9 cellular contexts compared by ENCODE assay signal in genomic region chr9:127965953-127966352, GRCh38. TPM values are rescaled to one million over a fixed set of nuclear protein-coding genes. Genes with fewer than 3 reads are reported as not detected.
DNase-seq lines count a peak whose midpoint lies in the region; ATAC-seq and TF ChIP-seq lines count a peak whose summit lies in the region.
"Had no signal": no experiment of that assay in that cellular context is flagged by ENCODE, and none has a peak within 500 bp of the region (broad histone marks: within the 10 kb centered on the region; RNA-seq: fewer than 3 reads in every experiment).

No MANE protein-coding gene starts in this region.

- ATAC-seq in GM19463 (IDR thresholded peaks at IDR 0.05; ENCODE audit: unreplicated experiment): no peak

- peaks cover 59% of the 10 kb centered on the region for H3K4me1 ChIP-seq in mammary epithelial cell (ENCODE audit: insufficient read depth, low read length)
- H3K4me1 ChIP-seq in mesodermal cell (ENCODE audit: control insufficient read depth, insufficient read depth, low read length, poor library complexity, severe bottlenecking): peaks cover 65% of the 10 kb centered on the region
- H3K4me1 ChIP-seq in transverse colon: peaks cover 86 to 100% (median 97%) of the 10 kb centered on the region in 4 donors

- dilution Hi-C loops in mammary epithelial cell (cut with HindIII; ENCODE audit: low sequenced_read_pairs): no loop called here

- H3K27ac ChIP-seq in mammary epithelial cell (ENCODE audit: insufficient read depth, low read depth, low read length) (peak overlapping the region; percentile 69), mesodermal cell (ENCODE audit: low read depth, low read length, severe bottlenecking) (peak overlapping the region; percentile 88), transverse colon (peak overlapping the region; percentile 94 to 98 (median 98))
- H3K27ac ChIP-seq: KMS-11 had no signal

- 42% methylated on average over 3 of the region's 6 CpGs for WGBS in mammary epithelial cell (ENCODE audit: low coverage, missing lambda C conversion rate)
- WGBS in mesodermal cell (ENCODE audit: insufficient coverage in 2 of 2), 2 experiments: 89 to 93% methylated on average over 6 of the region's 6 CpGs
- 40% methylated on average over 6 of the region's 6 CpGs; no CpG with 5 or more reads in 1 of the 2 donors for WGBS in transverse colon (ENCODE audit: low coverage in 1 of 2), 2 donors

- H3K4me3 ChIP-seq in mammary epithelial cell (replicated peaks in 1 of 3; ENCODE audit: insufficient read depth in 1 of 3, low read depth in 2 of 3, low read length in 3 of 3) (peak overlapping the region in 1 of 3 experiments; percentile 11), mesodermal cell (ENCODE audit: extremely low read depth, insufficient read depth, low read length, poor library complexity, severe bottlenecking) (no peak overlapping the region), transverse colon (no peak overlapping the region)

- no peak for TF ChIP-seq POLR2A in transverse colon (IDR thresholded peaks at IDR 0.05)

- no TSS peak for BruUV-seq in mammary epithelial cell (replicated peaks; lab: Mats Ljungman, UMichigan)

- no peaks in the 10 kb centered on the region for H3K9me3 ChIP-seq in mammary epithelial cell (replicated peaks; ENCODE audit: insufficient read depth, low read length)
- H3K9me3 ChIP-seq in mesodermal cell (ENCODE audit: control insufficient read depth, low read length): no peaks in the 10 kb centered on the region
- H3K9me3 ChIP-seq in transverse colon: no peaks in the 10 kb centered on the region

- H3K79me2 ChIP-seq in mammary epithelial cell (ENCODE audit: insufficient read depth, low read length): peaks cover 66% of the 10 kb centered on the region

- peak overlapping the region; percentile 99 for H3K27ac Mint-ChIP-seq in activated naive CD4-positive, alpha-beta T cell treated with anti-CD3 and anti-CD28 coated beads for 36 hours

- peak overlapping the region; percentile 24 for H3K9ac ChIP-seq in mammary epithelial cell (ENCODE audit: insufficient read depth, low read length)
- H3K9ac ChIP-seq: KMS-11 had no signal

- no peak for DNase-seq in activated naive CD4-positive, alpha-beta T cell treated with anti-CD3 and anti-CD28 coated beads for 36 hours
- no peak for DNase-seq in activated naive CD4-positive, alpha-beta T cell treated with Interleukin-2 at 50 U/mL for 16 hours
- DNase-seq in mammary epithelial cell (no peak), transverse colon (no peak), SKM-1 (lab: John Stamatoyannopoulos, UW; ENCODE audit: unreplicated experiment) (no peak), COLO668 (lab: John Stamatoyannopoulos, UW; ENCODE audit: unreplicated experiment) (no peak)

- no peaks in the 10 kb centered on the region for H3K27me3 Mint-ChIP-seq in activated naive CD4-positive, alpha-beta T cell treated with anti-CD3 and anti-CD28 coated beads for 36 hours (ENCODE audit: low read depth)

- intact Hi-C loops in activated naive CD4-positive, alpha-beta T cell treated with anti-CD3 and anti-CD28 coated beads for 36 hours (cut with micrococcal nuclease): no loop called here
- intact Hi-C loops in mammary epithelial cell (cut with micrococcal nuclease) (loop anchor here (1.0 kb wide), 1 partner anchor 11 kb away; no protein-coding TSS in a partner anchor), transverse colon (cut with DNase I; ENCODE audit: low total_unique reads) (no loop called here)

- no peak for TF ChIP-seq EP300 in transverse colon (IDR thresholded peaks at IDR 0.05; ENCODE audit: low read depth)

- H3K27me3 ChIP-seq in mammary epithelial cell (ENCODE audit: insufficient read depth, low read length): no peaks in the 10 kb centered on the region
- H3K27me3 ChIP-seq in transverse colon: no peaks in the 10 kb centered on the region

- in situ Hi-C loops in mammary epithelial cell (cut with MboI; ENCODE audit: low sequenced_read_pairs in 2 of 2): no loop called here
- in situ Hi-C loops in transverse colon (cut with MboI; ENCODE audit: low pct_ligation_motif_present in 1 of 4, low pct_unique_long_range_greater_than_20kb in 1 of 4, low sequenced_read_pairs in 3 of 4): loop anchor here in 1 of 4 donors (25.0 kb wide), 1 partner anchor 146 kb away; no protein-coding TSS in a partner anchor

- H4K20me1 ChIP-seq in mammary epithelial cell (ENCODE audit: insufficient read depth, low read length): no peaks in the 10 kb centered on the region

- CTCF ChIA-PET in activated naive CD4-positive, alpha-beta T cell treated with anti-CD3 and anti-CD28 coated beads for 36 hours (lab: Charles Lee): interaction anchor here (1.6 to 3.7 kb wide), 4 partner anchors 9 to 69 kb away, joined by 5 to 22 read pairs (median 8); no protein-coding TSS in a partner anchor
- CTCF ChIA-PET in mammary epithelial cell (lab: Charles Lee; ENCODE audit: low non-redundant PET): no interaction called here

- H3K4me3 Mint-ChIP-seq in activated naive CD4-positive, alpha-beta T cell treated with anti-CD3 and anti-CD28 coated beads for 36 hours: peak overlapping the region; percentile 84

- H3K4me1 Mint-ChIP-seq in activated naive CD4-positive, alpha-beta T cell treated with anti-CD3 and anti-CD28 coated beads for 36 hours (ENCODE audit: low read depth): peaks cover 98% of the 10 kb centered on the region

- peak overlapping the region; percentile 80 for H3K4me2 ChIP-seq in mammary epithelial cell (ENCODE audit: insufficient read depth, low read depth, low read length)
- H3K4me2 ChIP-seq: KMS-11 had no signal

- peaks cover 28% of the 10 kb centered on the region for H3K36me3 Mint-ChIP-seq in activated naive CD4-positive, alpha-beta T cell treated with anti-CD3 and anti-CD28 coated beads for 36 hours (ENCODE audit: low read depth)

- TF ChIP-seq CTCF in mammary epithelial cell (conservative IDR thresholded peaks at IDR 0.05 in 1 of 2, IDR thresholded peaks at IDR 0.05 in 1 of 2; ENCODE audit: extremely low read depth in 1 of 2, insufficient read depth in 1 of 2, low read depth in 1 of 2, low read length in 2 of 2): no peak
- TF ChIP-seq CTCF in transverse colon (IDR thresholded peaks at IDR 0.05): no peak

- peak overlapping the region; percentile 74 for H2AFZ ChIP-seq in mammary epithelial cell (ENCODE audit: low read depth, low read length)

- no peaks in the 10 kb centered on the region for H3K36me3 ChIP-seq in mammary epithelial cell (ENCODE audit: insufficient read depth, low read length)
- peaks cover 5% of the 10 kb centered on the region for H3K36me3 ChIP-seq in mesodermal cell (ENCODE audit: control insufficient read depth, insufficient read depth, low read length)
- no peaks in the 10 kb centered on the region for H3K36me3 ChIP-seq in transverse colon

- no peaks in the 10 kb centered on the region for H3K9me3 Mint-ChIP-seq in activated naive CD4-positive, alpha-beta T cell treated with anti-CD3 and anti-CD28 coated beads for 36 hours

RNA-seq across cellular contexts. Expression of gene EEIG1, which starts 14.8 kb away (rescaled TPM):
- total RNA-seq in activated naive CD4-positive, alpha-beta T cell treated with anti-CD3 and anti-CD28 coated beads for 36 hours: 10 to 100 TPM; 61.0 to 70.8 TPM
- 10 to 100 TPM; 23.0 to 29.3 TPM for total RNA-seq in mammary epithelial cell
- 17.1 TPM for polyA plus RNA-seq in mammary epithelial cell
- polyA minus RNA-seq in mammary epithelial cell: 11.3 TPM
- polyA plus RNA-seq in mesodermal cell (2013, experiment 1 of 2): 17.7 TPM
- 15.3 TPM for polyA plus RNA-seq in mesodermal cell (2013, experiment 2 of 2)
- total RNA-seq in transverse colon: 100 to 1,000 TPM in 2 of 4 donors, 10 to 100 TPM in 2; 77.0 to 230 (median 96.7) TPM

RNA-seq across cellular contexts. Expression of gene DPM2, which starts 28.3 kb away (rescaled TPM):
- 10 to 100 TPM; 41.6 to 43.4 TPM for total RNA-seq in activated naive CD4-positive, alpha-beta T cell treated with anti-CD3 and anti-CD28 coated beads for 36 hours
- total RNA-seq in mammary epithelial cell (10 to 100 TPM; 10.0 to 48.7 TPM), transverse colon (100 to 1,000 TPM in 1 of 4 donors, 10 to 100 TPM in 3; 20.6 to 249 (median 26.3) TPM)
- 45.2 TPM for polyA plus RNA-seq in mammary epithelial cell
- polyA minus RNA-seq in mammary epithelial cell: 74.8 TPM
- polyA plus RNA-seq in mesodermal cell (2013, experiment 1 of 2): 36.4 TPM
- 27.3 TPM for polyA plus RNA-seq in mesodermal cell (2013, experiment 2 of 2)

RNA-seq across cellular contexts. Expression of gene PIP5KL1, which starts 35.4 kb away (rescaled TPM):
- total RNA-seq in activated naive CD4-positive, alpha-beta T cell treated with anti-CD3 and anti-CD28 coated beads for 36 hours: 1 to 10 TPM; 1.1 to 1.8 TPM
- total RNA-seq in mammary epithelial cell (10 to 100 TPM in 1 of 2 donors, 1 to 10 TPM in 1; 6.7 to 11.8 TPM), transverse colon (1 to 10 TPM in 1 of 4 donors, not detected in 3; 4.6 TPM)
- 4.4 TPM for polyA plus RNA-seq in mammary epithelial cell
- 0.41 TPM for polyA minus RNA-seq in mammary epithelial cell
- polyA plus RNA-seq in mesodermal cell (2013, experiment 1 of 2): 1.7 TPM
- 1.8 TPM for polyA plus RNA-seq in mesodermal cell (2013, experiment 2 of 2)

RNA-seq across cellular contexts. Expression of gene ST6GALNAC4, which starts 49.1 kb away (rescaled TPM):
- total RNA-seq in activated naive CD4-positive, alpha-beta T cell treated with anti-CD3 and anti-CD28 coated beads for 36 hours: 10 to 100 TPM; 22.3 to 24.6 TPM
- total RNA-seq in mammary epithelial cell (10 to 100 TPM; 14.3 to 19.6 TPM), transverse colon (10 to 100 TPM; 16.7 to 66.1 (median 47.3) TPM)
- polyA plus RNA-seq in mammary epithelial cell: 21.9 TPM
- polyA minus RNA-seq in mammary epithelial cell: 50.2 TPM
- 23.1 TPM for polyA plus RNA-seq in mesodermal cell (2013, experiment 1 of 2)
- polyA plus RNA-seq in mesodermal cell (2013, experiment 2 of 2): 21.1 TPM
